27 cellular contexts compared by ENCODE assay signal in the genomic region with DNA sequence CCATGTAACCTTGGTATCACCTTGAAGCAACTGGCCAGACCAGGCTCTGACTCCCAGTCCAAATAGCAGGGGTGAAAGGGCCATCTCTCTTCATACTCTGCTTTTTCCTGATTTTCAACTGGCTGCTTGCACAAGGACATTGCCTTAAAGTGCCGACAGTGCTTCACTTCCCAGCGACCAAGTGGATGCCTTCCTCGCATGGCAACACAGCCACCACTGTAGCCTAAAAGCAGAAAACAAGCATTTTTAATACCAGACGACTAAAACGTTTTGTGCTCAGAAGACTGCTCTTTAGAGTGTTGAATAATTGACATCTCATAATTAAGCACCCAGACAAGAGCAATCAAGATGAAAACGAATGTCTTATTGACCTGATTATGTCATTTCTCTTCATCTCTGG.
"Had no signal": no experiment of that assay in that cellular context is flagged by ENCODE, and none has a peak within 500 bp of the region (broad histone marks: within the 10 kb centered on the region; RNA-seq: fewer than 3 reads in every experiment).

No MANE protein-coding gene starts in this region.

- H3K4me3 ChIP-seq: neural progenitor cell, ovary, psoas muscle, right lobe of liver, sigmoid colon, suprapubic skin, testis, tibial nerve, upper lobe of left lung, vagina had no signal

- H3K9me3 ChIP-seq: ovary, psoas muscle, right lobe of liver, sigmoid colon, suprapubic skin, testis, upper lobe of left lung, vagina had no signal

- H3K36me3 ChIP-seq: neural progenitor cell, ovary, right lobe of liver, upper lobe of left lung had no signal

- H3K27me3 ChIP-seq: neural progenitor cell, ovary, right lobe of liver, sigmoid colon, suprapubic skin, testis, tibial nerve, upper lobe of left lung, vagina had no signal

- H3K27ac ChIP-seq: neural progenitor cell, ovary, parathyroid adenoma, psoas muscle, right lobe of liver, sigmoid colon, suprapubic skin, testis, tibial nerve, upper lobe of left lung, vagina had no signal

- DNase-seq: naive B cell; naive thymus-derived CD8-positive, alpha-beta T cell; nephron progenitor cell; occipital lobe; ovary; posterior cingulate gyrus; psoas muscle; right cardiac atrium; right lobe of liver; sigmoid colon; small intestine; stimulated activated CD4-positive, alpha-beta T cell treated with anti-CD3 and anti-CD28 coated beads, Interleukin-12 subunit alpha, Interleukin-12 subunit beta, amount 100 ng/mL, for 4 hours; stimulated activated CD4-positive, alpha-beta T cell treated with anti-CD3 and anti-CD28 coated beads, Interleukin-1b, Interleukin-23, amount 100 ng/mL, for 48 hours; stimulated activated CD4-positive, alpha-beta T cell treated with anti-CD3 and anti-CD28 coated beads, Interleukin-4, amount 100 ng/mL, for 1 hour; stimulated activated CD4-positive, alpha-beta T cell treated with anti-CD3 and anti-CD28 coated beads, Interleukin-4, amount 100 ng/mL, for 4 hours; stimulated activated CD8-positive, alpha-beta memory T cell treated with anti-CD3 and anti-CD28 coated beads, Interleukin-4, amount 100 ng/mL, for 48 hours; stimulated activated naive CD4-positive, alpha-beta T cell; stimulated activated naive CD8-positive, alpha-beta T cell treated with anti-CD3 and anti-CD28 coated beads, Interleukin-15, amount 100 ng/mL, for 72 hours; stimulated activated naive CD8-positive, alpha-beta T cell treated with anti-CD3 and anti-CD28 coated beads, Interleukin-15, Interleukin-2, amounts not matched to agents 100 U/mL and 50 U/mL, for 24 hours; substantia nigra; testis; upper lobe of left lung had no signal

- H3K4me1 ChIP-seq: psoas muscle, right lobe of liver, testis had no signal
